In the genomic region with DNA sequence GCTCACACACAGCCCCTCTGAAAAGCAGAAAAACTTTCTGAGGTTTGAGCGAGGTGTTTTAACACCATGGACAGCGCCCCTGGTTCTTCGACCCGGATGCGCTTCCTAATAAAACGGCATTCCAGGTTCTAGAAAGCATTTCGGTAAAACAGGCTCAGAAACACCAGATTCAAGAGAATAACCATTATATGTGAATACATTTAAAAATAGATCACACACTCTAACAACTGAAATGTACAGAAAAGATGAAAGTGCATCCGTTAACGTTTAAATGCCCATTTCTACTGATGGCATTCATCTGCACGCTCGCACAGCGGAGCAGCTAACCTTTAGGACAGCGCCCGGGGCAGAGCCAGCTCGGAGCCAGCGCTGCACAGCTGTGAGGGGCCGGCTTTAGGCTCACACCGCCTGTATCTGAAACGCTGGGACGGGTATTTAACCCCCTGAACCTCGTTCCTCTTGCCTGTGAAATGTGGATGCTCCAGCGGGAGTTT, we compare ENCODE assay signal across 8 cellular contexts. TPM values are rescaled to one million over a fixed set of nuclear protein-coding genes. Genes with fewer than 3 reads are reported as not detected.
DNase-seq lines count a peak whose midpoint lies in the region; ATAC-seq, FAIRE-seq and TF ChIP-seq lines count a peak whose summit lies in the region.

No MANE protein-coding gene starts in this region.

- H3K27ac Mint-ChIP-seq in MCF 10A (ENCODE audit: low read depth, unreplicated experiment) (no peak overlapping the region), type B pancreatic cell (no peak overlapping the region)

- ATAC-seq in HepG2 (peak; percentile 99), GM18520 (IDR thresholded peaks at IDR 0.05; ENCODE audit: unreplicated experiment) (no peak), GM18498 (IDR thresholded peaks at IDR 0.05; ENCODE audit: unreplicated experiment) (no peak)

- TF ChIP-seq CTCF in MCF 10A (IDR thresholded peaks at IDR 0.05; ENCODE audit: unreplicated experiment) (no peak), dorsolateral prefrontal cortex (IDR thresholded peaks at IDR 0.05 in 54 of 56, conservative IDR thresholded peaks at IDR 0.05 in 2 of 56; ENCODE audit: low read depth in 1 of 56, partially characterized antibody in 56 of 56) (no peak), HepG2 (CRISPR knock-in tag; IDR thresholded peaks at IDR 0.05) (no peak), type B pancreatic cell (conservative IDR thresholded peaks at IDR 0.05) (no peak)

- peaks cover 6% of the 10 kb centered on the region; the same call in 1 of the 2 replicates for H3K4me1 ChIP-seq in HepG2 (ENCODE audit: insufficient read depth, low read length)

- TF ChIP-seq EP300 in HepG2 (IDR thresholded peaks at IDR 0.05; ENCODE audit: low read depth in 2 of 2, low read length in 2 of 2) (no peak), HepG2 (CRISPR knock-in tag; IDR thresholded peaks at IDR 0.05; ENCODE audit: borderline replicate concordance) (no peak)

- 3% methylated on average over 14 of the region's 22 CpGs for WGBS in HepG2 (ENCODE audit: low lambda C conversion rate)

- no peak overlapping the region for H3K27ac ChIP-seq in dorsolateral prefrontal cortex
- H3K27ac ChIP-seq in HepG2 (ENCODE audit: extremely low read length, insufficient read depth, low read length): no peak overlapping the region

- intact Hi-C loops in MCF 10A (cut with micrococcal nuclease): no loop called here
- intact Hi-C loops in dorsolateral prefrontal cortex (cut with DNase I): no loop called here
- intact Hi-C loops in HepG2 (cut with micrococcal nuclease; ENCODE audit: unreplicated experiment): no loop called here

- H3K4me2 ChIP-seq in HepG2 (ENCODE audit: low read depth, low read length): peak overlapping the region; percentile 66

- FAIRE-seq in HepG2 (lab: Jason Lieb, UNC): no peak

- H3K4me1 Mint-ChIP-seq in MCF 10A (ENCODE audit: insufficient read depth, unreplicated experiment) (no peaks in the 10 kb centered on the region), type B pancreatic cell (ENCODE audit: unreplicated experiment) (no peaks in the 10 kb centered on the region)

- H4K20me1 ChIP-seq in HepG2 (ENCODE audit: insufficient read depth, low read length): no peaks in the 10 kb centered on the region

- no peak overlapping the region for H3K9ac ChIP-seq in HepG2 (ENCODE audit: insufficient read depth, low read depth, low read length)

- H3K36me3 Mint-ChIP-seq in MCF 10A (ENCODE audit: insufficient read depth, unreplicated experiment) (no peaks in the 10 kb centered on the region), type B pancreatic cell (no peaks in the 10 kb centered on the region)

- no peak overlapping the region for H2AFZ ChIP-seq in HepG2 (ENCODE audit: low read length)

- DNase-seq in T47D (ENCODE audit: low read depth in 1 of 2, low spot score in 1 of 2) (peak; percentile 37 to 71), MCF 10A (ENCODE audit: unreplicated experiment) (no peak), dorsolateral prefrontal cortex (no peak), HepG2 (ENCODE audit: low spot score) (peak; percentile 42), type B pancreatic cell (ENCODE audit: extremely low spot score, unreplicated experiment) (peak; percentile 71), RPMI8226 (no peak)

- H3K79me2 ChIP-seq in HepG2 (ENCODE audit: insufficient read depth, low read length): no peaks in the 10 kb centered on the region

- H3K4me3 Mint-ChIP-seq in MCF 10A (ENCODE audit: unreplicated experiment): no peak overlapping the region
- H3K4me3 Mint-ChIP-seq in type B pancreatic cell: peak overlapping the region; percentile 63

- in situ Hi-C loops in T47D (cut with HindIII; ENCODE audit: low pct_unique_long_range_greater_than_20kb, low sequenced_read_pairs) (no loop called here), HepG2 (cut with HindIII; ENCODE audit: extremely low pct_ligation_motif_present, low pct_unique_long_range_greater_than_20kb) (no loop called here)

- H3K9me3 Mint-ChIP-seq in MCF 10A (ENCODE audit: unreplicated experiment) (peaks cover 7% of the 10 kb centered on the region), type B pancreatic cell (no peaks in the 10 kb centered on the region)

- CTCF ChIA-PET in MCF 10A (lab: Yijun Ruan, JAX): interaction anchor here (0.6 kb wide), 1 partner anchor 80 kb away, joined by 3 read pairs; no protein-coding TSS in a partner anchor
- CTCF ChIA-PET in HepG2 (lab: Yijun Ruan, JAX; ENCODE audit: low intra/inter-chr PET ratio, low total read pairs): no interaction called here

- no peak for TF ChIP-seq POLR2A in HepG2 (IDR thresholded peaks at IDR 0.05; ENCODE audit: insufficient read depth in 1 of 2, low read depth in 2 of 2, low read length in 2 of 2)

- no peaks in the 10 kb centered on the region for H3K36me3 ChIP-seq in HepG2 (replicated peaks in 1 of 2; ENCODE audit: control insufficient read depth in 1 of 2, insufficient read depth in 2 of 2, low read length in 2 of 2)

- POLR2A ChIA-PET in MCF 10A (lab: Yijun Ruan, JAX): interaction anchor here (1.5 to 1.6 kb wide), 2 partner anchors 11 to 17 kb away, joined by 3 to 5 read pairs; no protein-coding TSS in a partner anchor
- POLR2A ChIA-PET in HepG2 (lab: Yijun Ruan, JAX): no interaction called here

- TF ChIP-seq RAD21 in HepG2 (CRISPR knock-in tag; IDR thresholded peaks at IDR 0.05): no peak

- no TSS peak for BruUV-seq in MCF 10A (replicated peaks; lab: Mats Ljungman, UMichigan)
- BruUV-seq in HepG2 (replicated peaks; lab: Mats Ljungman, UMichigan): no TSS peak

- H3K4me3 ChIP-seq in dorsolateral prefrontal cortex (peak overlapping the region in 55 of 59 donors; percentile 1 to 61 (median 36)), HepG2 (replicated peaks in 1 of 3; ENCODE audit: insufficient read depth in 1 of 3, low read depth in 2 of 3, low read length in 3 of 3) (peak overlapping the region; percentile 40 to 55 (median 46); a peak in 5 of 6 replicates)

- H3K27me3 Mint-ChIP-seq in MCF 10A (ENCODE audit: insufficient read depth, unreplicated experiment) (peaks cover 35% of the 10 kb centered on the region), type B pancreatic cell (peaks cover 26% of the 10 kb centered on the region)

- no peaks in the 10 kb centered on the region for H3K9me3 ChIP-seq in HepG2 (ENCODE audit: low read length)

- peaks cover 0 to 39% (median 6%) of the 10 kb centered on the region in 45 donors for H3K27me3 ChIP-seq in dorsolateral prefrontal cortex
- H3K27me3 ChIP-seq in HepG2 (ENCODE audit: control insufficient read depth in 1 of 2, insufficient read depth in 2 of 2, low read length in 2 of 2): no peaks in the 10 kb centered on the region; a peak in 1 of 5 replicates

RNA-seq across cellular contexts. Expression of a gene that starts 26.3 kb away (rescaled TPM):
- total RNA-seq in MCF 10A (2022) (25.6 and 27.6 TPM in 2 replicates), dorsolateral prefrontal cortex (10 to 100 TPM; 22.3 to 43.3 (median 32.9) TPM), HepG2 (2016; rRNA removed; fragmentation: Illumina TruSeq; extraction: Trizol) (7.7 and 13.3 TPM in 2 replicates), type B pancreatic cell (ENCODE audit: low replicate concordance) (21.7 and 34.1 TPM in 2 replicates)
- total RNA-seq in HepG2 (2016; cell fraction: cytosol; rRNA removed; fragmentation: Illumina TruSeq; extraction: Trizol; ENCODE audit: low read depth): 16.7 and 22.2 TPM in 2 replicates
- 6.3 and 11.6 TPM in 2 replicates for total RNA-seq in HepG2 (2016; cell fraction: insoluble cytoplasmic fraction; rRNA removed; fragmentation: Illumina TruSeq; extraction: Trizol)
- 9.3 and 11.2 TPM in 2 replicates for total RNA-seq in HepG2 (2016; cell fraction: membrane; rRNA removed; fragmentation: Illumina TruSeq; extraction: Trizol)
- total RNA-seq in HepG2 (2016; cell fraction: nucleus; rRNA removed; fragmentation: Illumina TruSeq; extraction: Trizol): 36.2 and 43.2 TPM in 2 replicates
- polyA plus RNA-seq in HepG2 (2011; rRNA removed): 6.0 and 6.3 TPM in 2 replicates
- polyA plus RNA-seq in HepG2 (2011; cell fraction: cytosol; rRNA removed): 3.2 TPM in 2 replicates
- polyA plus RNA-seq in HepG2 (2011; cell fraction: nucleus; rRNA removed): 38.9 and 57.3 TPM in 2 replicates
- 17.0 and 17.9 TPM in 2 replicates for polyA plus RNA-seq in HepG2 (2012)
- 0.76 and 1.1 TPM in 2 replicates for polyA plus RNA-seq in HepG2 (2016; cell fraction: cytosol; fragmentation: Illumina TruSeq; extraction: Trizol; ENCODE audit: low read depth)
- polyA plus RNA-seq in HepG2 (2016; cell fraction: insoluble cytoplasmic fraction; fragmentation: Illumina TruSeq; extraction: Trizol; ENCODE audit: low read depth): 7.6 and 11.0 TPM in 2 replicates
- 3.0 TPM in 2 replicates for polyA plus RNA-seq in HepG2 (2016; cell fraction: membrane; fragmentation: Illumina TruSeq; extraction: Trizol; ENCODE audit: low read depth)
- polyA plus RNA-seq in HepG2 (2016; cell fraction: nucleus; fragmentation: Illumina TruSeq; extraction: Trizol; ENCODE audit: insufficient read depth, low read depth): 55.5 and 57.3 TPM in 2 replicates
- 15.3 and 47.0 TPM in 2 replicates for polyA minus RNA-seq in HepG2 (2011; rRNA and poly(A)+ RNA removed; ENCODE audit: low replicate concordance)
- polyA minus RNA-seq in HepG2 (2011; cell fraction: cytosol; rRNA and poly(A)+ RNA removed): 5.4 and 6.3 TPM in 2 replicates
- 44.4 and 60.9 TPM in 2 replicates for polyA minus RNA-seq in HepG2 (2011; cell fraction: nucleus; rRNA and poly(A)+ RNA removed)

RNA-seq across cellular contexts. Expression of a gene that starts 53.7 kb away (rescaled TPM):
- total RNA-seq in MCF 10A (2022) (12.2 and 12.4 TPM in 2 replicates), dorsolateral prefrontal cortex (10 to 100 TPM; 15.2 to 41.5 (median 25.7) TPM), HepG2 (2016; rRNA removed; fragmentation: Illumina TruSeq; extraction: Trizol) (6.1 and 7.1 TPM in 2 replicates), type B pancreatic cell (ENCODE audit: low replicate concordance) (17.2 and 23.1 TPM in 2 replicates)
- 2.8 and 4.1 TPM in 2 replicates for total RNA-seq in HepG2 (2016; cell fraction: cytosol; rRNA removed; fragmentation: Illumina TruSeq; extraction: Trizol; ENCODE audit: low read depth)
- total RNA-seq in HepG2 (2016; cell fraction: insoluble cytoplasmic fraction; rRNA removed; fragmentation: Illumina TruSeq; extraction: Trizol): 5.8 and 5.9 TPM in 2 replicates
- total RNA-seq in HepG2 (2016; cell fraction: membrane; rRNA removed; fragmentation: Illumina TruSeq; extraction: Trizol): 5.5 and 6.5 TPM in 2 replicates
- 4.9 and 7.7 TPM in 2 replicates for total RNA-seq in HepG2 (2016; cell fraction: nucleus; rRNA removed; fragmentation: Illumina TruSeq; extraction: Trizol)
- polyA plus RNA-seq in HepG2 (2011; rRNA removed): 9.9 and 11.3 TPM in 2 replicates
- 7.8 and 8.2 TPM in 2 replicates for polyA plus RNA-seq in HepG2 (2011; cell fraction: cytosol; rRNA removed)
- polyA plus RNA-seq in HepG2 (2011; cell fraction: nucleus; rRNA removed): 10.7 TPM in 2 replicates
- 4.4 and 4.9 TPM in 2 replicates for polyA plus RNA-seq in HepG2 (2012)
- polyA plus RNA-seq in HepG2 (2016; cell fraction: cytosol; fragmentation: Illumina TruSeq; extraction: Trizol; ENCODE audit: low read depth): 3.6 and 3.9 TPM in 2 replicates
- polyA plus RNA-seq in HepG2 (2016; cell fraction: insoluble cytoplasmic fraction; fragmentation: Illumina TruSeq; extraction: Trizol; ENCODE audit: low read depth): 8.8 and 9.6 TPM in 2 replicates
- 6.4 and 6.8 TPM in 2 replicates for polyA plus RNA-seq in HepG2 (2016; cell fraction: membrane; fragmentation: Illumina TruSeq; extraction: Trizol; ENCODE audit: low read depth)
- 8.8 and 9.4 TPM in 2 replicates for polyA plus RNA-seq in HepG2 (2016; cell fraction: nucleus; fragmentation: Illumina TruSeq; extraction: Trizol; ENCODE audit: insufficient read depth, low read depth)
- 19.3 and 93.8 TPM in 2 replicates for polyA minus RNA-seq in HepG2 (2011; rRNA and poly(A)+ RNA removed; ENCODE audit: low replicate concordance)
- polyA minus RNA-seq in HepG2 (2011; cell fraction: cytosol; rRNA and poly(A)+ RNA removed): 2.8 and 4.6 TPM in 2 replicates
- polyA minus RNA-seq in HepG2 (2011; cell fraction: nucleus; rRNA and poly(A)+ RNA removed): 10.6 and 11.2 TPM in 2 replicates

RNA-seq across cellular contexts. Expression of a gene that starts 54.1 kb away (rescaled TPM):
- total RNA-seq in MCF 10A (2022) (89.6 and 95.7 TPM in 2 replicates), dorsolateral prefrontal cortex (10 to 100 TPM; 23.9 to 79.2 (median 38.6) TPM), HepG2 (2016; rRNA removed; fragmentation: Illumina TruSeq; extraction: Trizol) (69.1 and 71.4 TPM in 2 replicates), type B pancreatic cell (ENCODE audit: low replicate concordance) (59.8 and 63.4 TPM in 2 replicates)
- 12.3 and 15.9 TPM in 2 replicates for total RNA-seq in HepG2 (2016; cell fraction: cytosol; rRNA removed; fragmentation: Illumina TruSeq; extraction: Trizol; ENCODE audit: low read depth)
- 58.5 and 66.7 TPM in 2 replicates for total RNA-seq in HepG2 (2016; cell fraction: insoluble cytoplasmic fraction; rRNA removed; fragmentation: Illumina TruSeq; extraction: Trizol)
- 16.2 and 18.1 TPM in 2 replicates for total RNA-seq in HepG2 (2016; cell fraction: membrane; rRNA removed; fragmentation: Illumina TruSeq; extraction: Trizol)
- total RNA-seq in HepG2 (2016; cell fraction: nucleus; rRNA removed; fragmentation: Illumina TruSeq; extraction: Trizol): 50.6 and 60.7 TPM in 2 replicates
- 51.7 and 52.1 TPM in 2 replicates for polyA plus RNA-seq in HepG2 (2011; rRNA removed)
- 24.9 and 27.2 TPM in 2 replicates for polyA plus RNA-seq in HepG2 (2011; cell fraction: cytosol; rRNA removed)
- polyA plus RNA-seq in HepG2 (2011; cell fraction: nucleus; rRNA removed): 138 and 148 TPM in 2 replicates
- polyA plus RNA-seq in HepG2 (2012): 44.6 and 48.0 TPM in 2 replicates
- polyA plus RNA-seq in HepG2 (2016; cell fraction: cytosol; fragmentation: Illumina TruSeq; extraction: Trizol; ENCODE audit: low read depth): 2.3 and 3.1 TPM in 2 replicates
- polyA plus RNA-seq in HepG2 (2016; cell fraction: insoluble cytoplasmic fraction; fragmentation: Illumina TruSeq; extraction: Trizol; ENCODE audit: low read depth): 59.3 and 62.8 TPM in 2 replicates
- 7.1 and 8.4 TPM in 2 replicates for polyA plus RNA-seq in HepG2 (2016; cell fraction: membrane; fragmentation: Illumina TruSeq; extraction: Trizol; ENCODE audit: low read depth)
- 140 and 147 TPM in 2 replicates for polyA plus RNA-seq in HepG2 (2016; cell fraction: nucleus; fragmentation: Illumina TruSeq; extraction: Trizol; ENCODE audit: insufficient read depth, low read depth)
- 25.9 and 113 TPM in 2 replicates for polyA minus RNA-seq in HepG2 (2011; rRNA and poly(A)+ RNA removed; ENCODE audit: low replicate concordance)
- polyA minus RNA-seq in HepG2 (2011; cell fraction: cytosol; rRNA and poly(A)+ RNA removed): 17.2 and 20.0 TPM in 2 replicates
- polyA minus RNA-seq in HepG2 (2011; cell fraction: nucleus; rRNA and poly(A)+ RNA removed): 82.3 and 82.4 TPM in 2 replicates

Comparison
In these comparisons a context has a peak if more than half of its experiments do, and no peak if none do; other contexts are left out.
1. DNase-seq: peak in T47D (2 of 2), HepG2 (single experiment) and type B pancreatic cell (single experiment); none in MCF 10A (single experiment), dorsolateral prefrontal cortex (0 of 10) and RPMI8226 (single experiment).